1 cellular context compared by ENCODE assay signal in genomic region chr5:179802950-179803562, GRCh38.
TF ChIP-seq lines count a peak whose summit lies in the region.

No MANE protein-coding gene starts in this region.

TF ChIP-seq in GM12878, 131 proteins besides CTCF, POLR2A, EP300 and RAD21:
- 0 out of 2 replicates have a peak, but pooled peaks have one; percentile 27 for TF ChIP-seq POLR2AphosphoS5 (IDR thresholded peaks at IDR 0.05; ENCODE audit: low read length)
- TF ChIP-seq KLF5 (IDR thresholded peaks at IDR 0.05; ENCODE audit: partially characterized antibody) = no peak
TF ChIP-seq in GM12878: peak in this region for 1.
